In the genomic region with DNA sequence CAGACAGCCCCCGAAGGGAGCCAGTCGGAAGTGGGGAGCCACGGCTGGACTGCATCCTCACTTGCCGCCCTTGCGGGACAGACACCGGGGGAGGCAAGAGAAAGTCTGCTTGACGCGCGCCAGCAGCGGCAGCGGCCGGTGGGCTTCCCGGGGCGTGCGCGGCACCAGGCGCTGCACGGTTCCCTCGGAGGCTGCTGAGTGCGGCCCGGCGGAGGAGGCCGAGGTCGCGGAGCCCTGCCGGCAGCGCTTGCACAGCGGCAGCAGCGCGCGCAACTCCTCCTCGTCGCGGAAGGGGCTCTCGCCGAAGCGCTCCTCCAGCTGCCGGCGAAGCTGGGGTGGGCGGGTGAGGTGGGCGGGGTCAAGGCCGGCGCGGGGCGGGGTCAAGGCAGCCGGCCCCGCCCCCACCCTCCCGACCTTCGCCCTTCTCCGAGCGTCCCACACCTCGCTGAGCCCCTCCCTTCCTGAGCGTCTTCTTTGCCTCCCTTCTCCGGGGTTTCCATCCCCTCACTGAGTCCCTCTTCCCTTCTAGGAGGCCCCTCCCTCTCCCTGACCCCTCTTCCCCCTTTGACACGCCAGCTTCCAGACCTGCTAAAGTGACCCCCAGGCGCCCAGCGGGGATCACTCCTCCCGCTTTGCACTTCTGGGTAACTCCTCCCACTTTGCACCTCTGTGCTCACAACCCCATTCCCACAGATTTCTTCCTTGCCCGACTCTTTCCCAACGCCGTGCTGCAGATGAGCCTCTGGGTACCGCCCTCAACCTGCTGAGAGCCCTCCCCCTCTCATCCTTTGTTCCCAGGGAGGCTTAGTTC, we compare ENCODE assay signal across 8 cellular contexts. TPM values are rescaled to one million over a fixed set of nuclear protein-coding genes. Genes with fewer than 3 reads are reported as not detected.
DNase-seq lines count a peak whose midpoint lies in the region; ATAC-seq and TF ChIP-seq lines count a peak whose summit lies in the region.

No MANE protein-coding gene starts in this region.

- peak overlapping the region; percentile 68 for H3K4me3 ChIP-seq in cardiac muscle cell
- H3K4me3 ChIP-seq in prostate gland = peak overlapping the region; percentile 39 to 52
- peak overlapping the region; percentile 50 for H3K4me3 ChIP-seq in urinary bladder (ENCODE audit: low read depth, low read length)

- H3K27me3 ChIP-seq in cardiac muscle cell = peaks cover 2% of the 10 kb centered on the region
- H3K27me3 ChIP-seq in prostate gland (replicated peaks; ENCODE audit: insufficient read depth) = no peaks in the 10 kb centered on the region

- POLR2A ChIA-PET in RWPE1 (lab: Yijun Ruan, JAX; ENCODE audit: low non-redundant PET) = no interaction called here

- CTCF ChIA-PET in RWPE1 (lab: Yijun Ruan, JAX) = interaction anchor here (0.6 to 2.6 kb wide), 4 partner anchors 9 to 231 kb away, joined by 3 to 8 read pairs (median 4); a partner anchor contains a TSS

- H3K27ac ChIP-seq in RWPE1 (no peak overlapping the region), cardiac muscle cell (no peak overlapping the region), prostate gland (no peak overlapping the region), urinary bladder (ENCODE audit: low read depth) (no peak overlapping the region)

- no peak for ATAC-seq in HG02840 (IDR thresholded peaks at IDR 0.05; ENCODE audit: low FRiP score, unreplicated experiment)

- H3K9me3 ChIP-seq in cardiac muscle cell (ENCODE audit: low read depth) (no peaks in the 10 kb centered on the region), prostate gland (no peaks in the 10 kb centered on the region)

- TF ChIP-seq POLR2A in prostate gland (IDR thresholded peaks at IDR 0.05) = no peak

- DNase-seq in GM10266 (ENCODE audit: extremely low spot score) (peak; percentile 95), KBM-7 (peak; percentile 68), RWPE1 (ENCODE audit: low spot score) (peak; percentile 92), cardiac muscle cell (ENCODE audit: low read depth in 1 of 2, low spot score in 1 of 2) (peak; percentile 71 to 89), prostate gland (ENCODE audit: low spot score) (no peak)
- DNase-seq in activated gamma-delta T cell treated with anti-CD3 and anti-CD28 coated beads, Interleukin-2, amount 50 U/mL, for 16 hours (ENCODE audit: low read depth) = peak; percentile 47

- in situ Hi-C loops in KBM-7 (cut with MboI; ENCODE audit: low pct_unique_long_range_greater_than_20kb, low sequenced_read_pairs) = no loop called here

- intact Hi-C loops in prostate gland (cut with DNase I) = no loop called here

- H3K36me3 ChIP-seq in cardiac muscle cell = no peaks in the 10 kb centered on the region
- H3K36me3 ChIP-seq in prostate gland = no peaks in the 10 kb centered on the region
- H3K36me3 ChIP-seq in urinary bladder (ENCODE audit: insufficient read depth) = no peaks in the 10 kb centered on the region

- TF ChIP-seq CTCF in GM10266 (IDR thresholded peaks at IDR 0.05; ENCODE audit: control insufficient read depth, insufficient read depth, low read depth, missing control alignments) (no peak), RWPE1 (conservative IDR thresholded peaks at IDR 0.05; ENCODE audit: low read depth) (no peak), cardiac muscle cell (IDR thresholded peaks at IDR 0.05; ENCODE audit: low read depth, low read length) (no peak), prostate gland (IDR thresholded peaks at IDR 0.05) (no peak)

- 8% methylated on average over 39 of the region's 62 CpGs for WGBS in prostate gland
- 6% methylated on average over 62 of the region's 62 CpGs for WGBS in urinary bladder

- H3K4me1 ChIP-seq in cardiac muscle cell (ENCODE audit: low read depth) = peaks cover 5% of the 10 kb centered on the region
- H3K4me1 ChIP-seq in prostate gland (replicated peaks) = peaks cover 5% of the 10 kb centered on the region
- H3K4me1 ChIP-seq in urinary bladder (ENCODE audit: insufficient read depth) = no peaks in the 10 kb centered on the region

RNA-seq across cellular contexts. Expression of a gene that starts 8.8 kb away (rescaled TPM):
- total RNA-seq in cardiac muscle cell (20.3 and 23.6 TPM in 2 replicates), prostate gland (10 to 100 TPM in 1 of 2 donors, 1 to 10 TPM in 1; 1.7 to 57.9 TPM), urinary bladder (1.4 TPM)
- polyA plus RNA-seq in cardiac muscle cell (7.2 and 8.0 TPM in 2 replicates), urinary bladder (4.0 TPM)

RNA-seq across cellular contexts. Expression of a gene that starts 8.9 kb away (rescaled TPM):
- total RNA-seq in cardiac muscle cell = 0.15 TPM in 1 of 2 replicates, not detected in the other
- 0.09 and 0.47 TPM in 2 replicates for polyA plus RNA-seq in cardiac muscle cell
- total RNA-seq in prostate gland = 1 to 10 TPM in 1 of 2 donors, not detected in 1; 1.2 TPM
- total RNA-seq in urinary bladder = 0.26 TPM
- 0.20 TPM for polyA plus RNA-seq in urinary bladder

RNA-seq across cellular contexts. Expression of a gene that starts 16.1 kb away (rescaled TPM):
- total RNA-seq in cardiac muscle cell (0.07 and 0.83 TPM in 2 replicates), prostate gland (1 to 10 TPM in 1 of 2 donors, not detected in 1; 8.3 TPM), urinary bladder (4.7 TPM)
- polyA plus RNA-seq in cardiac muscle cell (0.23 TPM in 1 of 2 replicates, not detected in the other), urinary bladder (1.7 TPM)

RNA-seq across cellular contexts. Expression of a gene that starts 42.4 kb away (rescaled TPM):
- total RNA-seq in cardiac muscle cell (0.15 TPM in 1 of 2 replicates, not detected in the other), prostate gland (under 1 TPM; 0.27 to 0.91 TPM), urinary bladder (1.7 TPM)
- polyA plus RNA-seq in cardiac muscle cell (0.26 TPM in 1 of 2 replicates, not detected in the other), urinary bladder (not detected)
